ENCODE assay signal across 8 cellular contexts in the genomic region with DNA sequence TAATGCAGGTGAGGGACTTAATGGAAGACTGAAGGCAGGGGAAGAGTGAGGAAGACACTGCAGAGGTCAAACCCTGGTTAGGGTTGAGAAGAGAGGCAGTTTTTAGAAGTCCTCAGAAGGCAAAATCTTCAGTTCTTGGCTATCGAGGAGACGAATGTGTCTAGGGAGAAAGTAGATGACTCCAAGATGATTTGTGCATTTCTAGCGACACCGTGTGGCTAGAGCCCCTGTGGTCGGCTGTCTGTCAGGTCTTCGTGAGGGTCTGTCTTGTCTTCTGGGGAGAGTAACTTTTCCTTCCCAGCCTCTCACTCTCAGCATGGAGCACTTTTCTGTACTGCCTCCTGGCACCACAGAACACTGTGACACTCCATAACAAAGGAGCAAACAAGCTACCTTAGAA.
DNase-seq lines count a peak whose midpoint lies in the region; ATAC-seq, FAIRE-seq and TF ChIP-seq lines count a peak whose summit lies in the region.

No MANE protein-coding gene starts in this region.

- DNase-seq in EH (ENCODE audit: low read depth) (peak; percentile 61), H54 (ENCODE audit: insufficient read length, low spot score) (peak; percentile 1), SJCRH30 (peak; percentile 19 to 59), foreskin melanocyte (peak; percentile 54), testis (peak; percentile 51), LoVo (ENCODE audit: low spot score) (no peak), cortex of kidney (lab: John Stamatoyannopoulos, UW) (no peak), natural killer cell (no peak)

- intact Hi-C loops in testis (cut with DNase I; ENCODE audit: low total_unique reads) (no loop called here), natural killer cell (cut with micrococcal nuclease) (no loop called here)

- H3K9me3 ChIP-seq in SJCRH30 (replicated peaks) (no peaks in the 10 kb centered on the region), testis (no peaks in the 10 kb centered on the region)

- WGBS in testis, 2 donors, result 36 to 52% methylated on average over 6 of the region's 6 CpGs

- H3K36me3 Mint-ChIP-seq in natural killer cell, result no peaks in the 10 kb centered on the region

- H3K9me3 Mint-ChIP-seq in natural killer cell, result no peaks in the 10 kb centered on the region

- H3K4me1 ChIP-seq in SJCRH30 (no peaks in the 10 kb centered on the region), testis (no peaks in the 10 kb centered on the region)

- H3K27me3 ChIP-seq in SJCRH30 (peaks cover 8% of the 10 kb centered on the region), testis (no peaks in the 10 kb centered on the region)

- H3K4me3 ChIP-seq in SJCRH30 (no peak overlapping the region), testis (no peak overlapping the region)

- FAIRE-seq in H54 (lab: Jason Lieb, UNC), result no peak

- H3K4me3 Mint-ChIP-seq in natural killer cell, result no peak overlapping the region

- H3K27ac Mint-ChIP-seq in natural killer cell, result no peak overlapping the region

- peaks cover 0 to 8% of the 10 kb centered on the region in 2 donors for H3K27me3 Mint-ChIP-seq in natural killer cell (ENCODE audit: low read depth in 2 of 2)

- H3K4me1 Mint-ChIP-seq in natural killer cell, result no peaks in the 10 kb centered on the region

- TF ChIP-seq POLR2A in H54 (IDR thresholded peaks at IDR 0.05; ENCODE audit: low read depth, low read length) (no peak), testis (IDR thresholded peaks at IDR 0.05) (no peak)

- no peak for ATAC-seq in natural killer cell

- H3K36me3 ChIP-seq in SJCRH30 (no peaks in the 10 kb centered on the region), testis (ENCODE audit: low read depth, missing control alignments) (no peaks in the 10 kb centered on the region)

- TF ChIP-seq CTCF in testis (IDR thresholded peaks at IDR 0.05), result no peak
- TF ChIP-seq CTCF in natural killer cell (IDR thresholded peaks at IDR 0.05), result no peak

- H3K27ac ChIP-seq in SJCRH30 (no peak overlapping the region), testis (no peak overlapping the region)

Comparison
In these comparisons a context has a peak if more than half of its experiments do, and no peak if none do; other contexts are left out.
1. DNase-seq: peak in EH (single experiment), H54 (single experiment), SJCRH30 (2 of 2), foreskin melanocyte (single experiment) and testis (single experiment); none in LoVo (single experiment), cortex of kidney (single experiment) and natural killer cell (single experiment).